Comparison of ENCODE assay signal across 8 cellular contexts in genomic region chr15:74053941-74054529, GRCh38. TPM values are rescaled to one million over a fixed set of nuclear protein-coding genes. Genes with fewer than 3 reads are reported as not detected.
DNase-seq lines count a peak whose midpoint lies in the region; ATAC-seq and TF ChIP-seq lines count a peak whose summit lies in the region.

No MANE protein-coding gene starts in this region.

- H3K27ac ChIP-seq in HCT116 (ENCODE audit: low read depth, low read length) (no peak overlapping the region), mesendoderm (ENCODE audit: low read depth, low read length) (no peak overlapping the region)
- no peak overlapping the region for H3K27ac ChIP-seq in effector memory CD4-positive, alpha-beta T cell (ENCODE audit: insufficient read depth, low read length, poor library complexity, severe bottlenecking)

- peaks cover 14% of the 10 kb centered on the region for H3K4me1 Mint-ChIP-seq in activated CD4-positive, alpha-beta memory T cell treated with anti-CD3 and anti-CD28 coated beads, Interleukin-2, amount 10 ng/mL, durations not matched to agents 7 days and 5 days

- H3K4me2 ChIP-seq in HCT116 (ENCODE audit: low read length) (peak overlapping the region; percentile 69), mesendoderm (ENCODE audit: low read length) (no peak overlapping the region)

- no peak overlapping the region for H3K18ac ChIP-seq in mesendoderm (ENCODE audit: low read length)

- H3K9ac ChIP-seq in HCT116 (ENCODE audit: low read length) (no peak overlapping the region), mesendoderm (ENCODE audit: low read length) (no peak overlapping the region)

- no peak overlapping the region for H3K23ac ChIP-seq in mesendoderm (ENCODE audit: low read length)

- peak; percentile 95 for DNase-seq in AG10803 (ENCODE audit: low read depth)
- DNase-seq in HCT116 (ENCODE audit: low read depth, low spot score) = peak; percentile 52
- peak; percentile 90 for DNase-seq in NCI-H82 (lab: John Stamatoyannopoulos, UW)
- DNase-seq in activated CD4-positive, alpha-beta memory T cell treated with anti-CD3 and anti-CD28 coated beads, Interleukin-2, amount 10 ng/mL, durations not matched to agents 7 days and 5 days = peak; percentile 78
- peak; percentile 37 to 49 (median 39) for DNase-seq in effector memory CD4-positive, alpha-beta T cell
- peak; percentile 65 for DNase-seq in mesendoderm
- peak; percentile 44 to 48 for DNase-seq in stimulated activated CD8-positive, alpha-beta memory T cell treated with anti-CD3 and anti-CD28 coated beads, Interleukin-15, amount 100 ng/mL, for 48 hours (ENCODE audit: low read depth in 2 of 2)

- TF ChIP-seq CTCF in AG10803 (conservative IDR thresholded peaks at IDR 0.05; ENCODE audit: low read length) (peak; percentile 65), HCT116 (IDR thresholded peaks at IDR 0.05 in 2 of 3, conservative IDR thresholded peaks at IDR 0.05 in 1 of 3; ENCODE audit: borderline replicate concordance in 1 of 3, insufficient read depth in 1 of 3, low read depth in 2 of 3, low read length in 2 of 3) (peak; percentile 33 to 62 (median 53); a peak in 5 of 6 replicates)

- ATAC-seq in HCT116 (peak; percentile 99), HG02642 (IDR thresholded peaks at IDR 0.05; ENCODE audit: poor library complexity, unreplicated experiment) (no peak)

- H4K8ac ChIP-seq in mesendoderm (ENCODE audit: low read depth, low read length) = no peak overlapping the region

- H3K56ac ChIP-seq in mesendoderm (ENCODE audit: low read length) = no peak overlapping the region

- H3K4me1 ChIP-seq in HCT116 (ENCODE audit: control insufficient read depth in 1 of 2, insufficient read depth in 2 of 2, low read length in 2 of 2) (peaks cover 4 to 16% of the 10 kb centered on the region in 2 experiments; a peak in 3 of 4 replicates), mesendoderm (ENCODE audit: control insufficient read depth, low read depth, low read length) (no peaks in the 10 kb centered on the region)
- no peaks in the 10 kb centered on the region for H3K4me1 ChIP-seq in effector memory CD4-positive, alpha-beta T cell (ENCODE audit: control insufficient read depth, insufficient read depth, low read length, poor library complexity, severe bottlenecking)

- RAD21 ChIA-PET in HCT116 (lab: Charles Lee; ENCODE audit: low non-redundant PET in 1 of 2, low total read pairs in 2 of 2, uncharacterized antibody in 2 of 2, unreplicated experiment in 2 of 2) = interaction anchor here (1.0 to 1.8 kb wide), 7 partner anchors 81 to 269 kb away, joined by 3 to 9 read pairs (median 6); no protein-coding TSS in a partner anchor

- no peaks in the 10 kb centered on the region for H3K36me3 ChIP-seq in HCT116 (ENCODE audit: control insufficient read depth in 1 of 2, insufficient read depth in 2 of 2, low read length in 2 of 2)
- no peaks in the 10 kb centered on the region for H3K36me3 ChIP-seq in effector memory CD4-positive, alpha-beta T cell (ENCODE audit: control insufficient read depth, insufficient read depth, low read length)
- H3K36me3 ChIP-seq in mesendoderm (ENCODE audit: control insufficient read depth, insufficient read depth, low read length) = no peaks in the 10 kb centered on the region

- H3K4me3 ChIP-seq in AG10803 (ENCODE audit: low read length) (no peak overlapping the region), HCT116 (replicated peaks in 1 of 2; ENCODE audit: low read depth in 1 of 2, low read length in 2 of 2) (peak overlapping the region in 1 of 2 experiments; percentile 29; a peak in 1 of 4 replicates), mesendoderm (ENCODE audit: low read length) (no peak overlapping the region)
- no peak overlapping the region for H3K4me3 ChIP-seq in effector memory CD4-positive, alpha-beta T cell (ENCODE audit: insufficient read depth, low read depth, low read length, poor library complexity, severe bottlenecking)

- peaks cover 2% of the 10 kb centered on the region for H3K27me3 Mint-ChIP-seq in activated CD4-positive, alpha-beta memory T cell treated with anti-CD3 and anti-CD28 coated beads, Interleukin-2, amount 10 ng/mL, durations not matched to agents 7 days and 5 days

- no CpG with 5 or more reads among the region's 17 CpGs for WGBS in mesendoderm (ENCODE audit: extremely low coverage, insufficient coverage, low lambda C conversion rate)

- peak; percentile 68 for TF ChIP-seq RAD21 in HCT116 (IDR thresholded peaks at IDR 0.05; ENCODE audit: low read depth)

- H2BK15ac ChIP-seq in mesendoderm (replicated peaks; ENCODE audit: low read depth) = no peak overlapping the region

- H2BK5ac ChIP-seq in mesendoderm (ENCODE audit: low read length) = no peak overlapping the region

- no peak overlapping the region for H3K27ac Mint-ChIP-seq in activated CD4-positive, alpha-beta memory T cell treated with anti-CD3 and anti-CD28 coated beads, Interleukin-2, amount 10 ng/mL, durations not matched to agents 7 days and 5 days

- H3K79me2 ChIP-seq in HCT116 (ENCODE audit: insufficient read depth, low read length) = no peaks in the 10 kb centered on the region
- no peaks in the 10 kb centered on the region for H3K79me2 ChIP-seq in mesendoderm (ENCODE audit: control insufficient read depth, insufficient read depth, low read length)

- no peaks in the 10 kb centered on the region for H3K9me3 Mint-ChIP-seq in activated CD4-positive, alpha-beta memory T cell treated with anti-CD3 and anti-CD28 coated beads, Interleukin-2, amount 10 ng/mL, durations not matched to agents 7 days and 5 days

- TF ChIP-seq POLR2A in HCT116 (IDR thresholded peaks at IDR 0.05; ENCODE audit: borderline replicate concordance, extremely low read depth, insufficient read depth, insufficient read length) = no peak

- no peaks in the 10 kb centered on the region for H3K36me3 Mint-ChIP-seq in activated CD4-positive, alpha-beta memory T cell treated with anti-CD3 and anti-CD28 coated beads, Interleukin-2, amount 10 ng/mL, durations not matched to agents 7 days and 5 days (ENCODE audit: low read depth)

- POLR2A ChIA-PET in HCT116 (lab: Charles Lee) = interaction anchor here (1.2 kb wide), 1 partner anchor 10 kb away, joined by 3 read pairs; no protein-coding TSS in a partner anchor
- POLR2A ChIA-PET in activated CD4-positive, alpha-beta memory T cell treated with anti-CD3 and anti-CD28 coated beads, Interleukin-2, amount 10 ng/mL, durations not matched to agents 7 days and 5 days (lab: Charles Lee) = interaction anchor here (0.6 kb wide), 1 partner anchor 161 kb away, joined by 3 read pairs; no protein-coding TSS in a partner anchor

- intact Hi-C loops in HCT116 (cut with micrococcal nuclease) = loop anchor here (5.0 kb wide), 1 partner anchor 248 kb away; no protein-coding TSS in a partner anchor

- CTCF ChIA-PET in HCT116 (lab: Charles Lee) = interaction anchor here (0.6 to 5.3 kb wide), 16 partner anchors 10 to 322 kb away, joined by 3 to 90 read pairs (median 5); partner anchors contain the start of gene PML
- CTCF ChIA-PET in activated CD4-positive, alpha-beta memory T cell treated with anti-CD3 and anti-CD28 coated beads, Interleukin-2, amount 10 ng/mL, durations not matched to agents 7 days and 5 days (lab: Charles Lee) = interaction anchor here (0.7 to 8.6 kb wide), 9 partner anchors 11 to 267 kb away, joined by 3 to 128 read pairs (median 3); no protein-coding TSS in a partner anchor

- no peak overlapping the region for H3K4ac ChIP-seq in mesendoderm (ENCODE audit: low read depth, low read length)

- no peak overlapping the region for H2AK5ac ChIP-seq in mesendoderm (ENCODE audit: low read length)

- no TSS peak for BruUV-seq in HCT116 (replicated peaks; lab: Mats Ljungman, UMichigan)

- H3K27me3 ChIP-seq in HCT116 (ENCODE audit: insufficient read depth, low read length) = no peaks in the 10 kb centered on the region
- no peaks in the 10 kb centered on the region for H3K27me3 ChIP-seq in effector memory CD4-positive, alpha-beta T cell (replicated peaks; ENCODE audit: control insufficient read depth, insufficient read depth, low read length, poor library complexity, severe bottlenecking)
- H3K27me3 ChIP-seq in mesendoderm (ENCODE audit: insufficient read depth, low read length, poor library complexity) = no peaks in the 10 kb centered on the region

- no peak overlapping the region for H4K5ac ChIP-seq in mesendoderm (ENCODE audit: low read length)

- no peak overlapping the region for H3K4me3 Mint-ChIP-seq in activated CD4-positive, alpha-beta memory T cell treated with anti-CD3 and anti-CD28 coated beads, Interleukin-2, amount 10 ng/mL, durations not matched to agents 7 days and 5 days

- H4K20me1 ChIP-seq in HCT116 (ENCODE audit: insufficient read depth) = no peaks in the 10 kb centered on the region

- no peak overlapping the region for H2BK120ac ChIP-seq in mesendoderm (ENCODE audit: low read depth, low read length)

- no peaks in the 10 kb centered on the region for H3K9me3 ChIP-seq in HCT116 (ENCODE audit: control insufficient read depth in 1 of 2, insufficient read depth in 1 of 2, low read depth in 1 of 2, low read length in 2 of 2)
- H3K9me3 ChIP-seq in effector memory CD4-positive, alpha-beta T cell (ENCODE audit: control insufficient read depth, low read length) = no peaks in the 10 kb centered on the region

- peak overlapping the region; percentile 83 for H2AFZ ChIP-seq in HCT116 (ENCODE audit: low read depth, low read length, poor library complexity, severe bottlenecking)

- no peaks in the 10 kb centered on the region for H3K79me1 ChIP-seq in mesendoderm (ENCODE audit: low read length)

- H3K9me2 ChIP-seq in HCT116 (ENCODE audit: insufficient read depth) = no peaks in the 10 kb centered on the region

TF ChIP-seq in HCT116, 20 proteins besides CTCF, POLR2A, EP300 and RAD21:
- TF ChIP-seq TCF7L2 (IDR thresholded peaks at IDR 0.05; ENCODE audit: borderline replicate concordance, extremely low read depth, insufficient read depth, insufficient read length) (peak; percentile 16), EGR1 (IDR thresholded peaks at IDR 0.05; ENCODE audit: low read depth) (no peak)

RNA-seq across cellular contexts. Expression of gene GOLGA6A, which starts 28.3 kb away (rescaled TPM):
- total RNA-seq in HCT116 (2021; ENCODE audit: unreplicated experiment) = 0.39 TPM
- polyA plus RNA-seq in HCT116 (2012) = 0.04 and 0.06 TPM in 2 replicates
- total RNA-seq in activated CD4-positive, alpha-beta memory T cell treated with anti-CD3 and anti-CD28 coated beads, Interleukin-2, amount 10 ng/mL, durations not matched to agents 7 days and 5 days = not detected
- 0.20 TPM for polyA plus RNA-seq in mesendoderm (2013, experiment 1 of 2)
- polyA plus RNA-seq in mesendoderm (2013, experiment 2 of 2) = 0.45 TPM

RNA-seq across cellular contexts. Expression of gene PML, which starts 59.5 kb away (rescaled TPM):
- total RNA-seq in HCT116 (2021; ENCODE audit: unreplicated experiment) = 28.1 TPM
- polyA plus RNA-seq in HCT116 (2012) = 23.1 and 29.6 TPM in 2 replicates
- 100 to 1,000 TPM; 133 to 138 TPM for total RNA-seq in activated CD4-positive, alpha-beta memory T cell treated with anti-CD3 and anti-CD28 coated beads, Interleukin-2, amount 10 ng/mL, durations not matched to agents 7 days and 5 days
- polyA plus RNA-seq in mesendoderm (2013, experiment 1 of 2) = 20.2 TPM
- 19.6 TPM for polyA plus RNA-seq in mesendoderm (2013, experiment 2 of 2)

Comparison
In these comparisons a context has a peak if more than half of its experiments do, and no peak if none do; other contexts are left out.
1. DNase-seq: peak in every context shown above with its lines; median percentile 95 in AG10803; 90 in NCI-H82; 78 in activated CD4-positive, alpha-beta memory T cell treated with anti-CD3 and anti-CD28 coated beads, Interleukin-2, amount 10 ng/mL, durations not matched to agents 7 days and 5 days; 65 in mesendoderm; 52 in HCT116; 46 in stimulated activated CD8-positive, alpha-beta memory T cell treated with anti-CD3 and anti-CD28 coated beads, Interleukin-15, amount 100 ng/mL, for 48 hours; 39 in effector memory CD4-positive, alpha-beta T cell.